Comparison of ENCODE assay signal across 22 cellular contexts in the genomic region with DNA sequence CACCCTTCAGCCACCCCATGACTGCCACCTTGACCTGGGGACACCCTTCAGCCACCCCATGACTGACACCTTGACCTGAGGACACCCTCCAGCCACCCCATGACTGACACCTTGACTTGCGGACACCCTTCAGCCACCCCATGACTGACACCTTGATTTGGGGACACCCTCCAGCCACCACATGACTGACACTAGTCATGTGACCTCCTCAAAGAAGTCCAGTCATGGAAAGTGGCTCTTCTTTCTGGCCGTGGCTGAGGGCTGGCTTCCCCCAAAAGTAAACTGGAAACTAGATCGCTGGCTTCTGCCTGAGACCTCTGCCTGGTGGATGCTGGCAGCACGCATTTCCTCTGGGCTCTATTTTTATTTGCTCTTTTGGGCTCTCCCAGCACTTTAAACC.
"Had no signal": no experiment of that assay in that cellular context is flagged by ENCODE, and none has a peak within 500 bp of the region (broad histone marks: within the 10 kb centered on the region; RNA-seq: fewer than 3 reads in every experiment).

No MANE protein-coding gene starts in this region.

- H3K4me3 Mint-ChIP-seq: activated B cell treated with CpG ODN at 0.5 μM for 24 hours; activated CD4-positive, alpha-beta T cell treated with anti-CD3 and anti-CD28 coated beads for 36 hours; activated naive CD4-positive, alpha-beta T cell treated with anti-CD3 and anti-CD28 coated beads for 36 hours; activated naive CD8-positive, alpha-beta T cell treated with anti-CD3 and anti-CD28 coated beads, Interleukin-2, amount 10 ng/mL, durations not matched to agents 7 days and 5 days; activated T-cell treated with anti-CD3 and anti-CD28 coated beads, Interleukin-2, amount 50 U/mL, for 24 hours; T-helper 1 cell treated with Interleukin-12 subunit alpha and Interleukin-12 subunit beta and Interleukin-4 antibody, amounts not matched to agents 30 μg/mL and 1 μg/mL, for 36 hours had no signal

- H3K27ac ChIP-seq: lower lobe of right lung, prostate gland, spleen, thyroid gland had no signal

- H3K9me3 ChIP-seq: heart right ventricle, lower lobe of right lung, prostate gland, spleen, thyroid gland had no signal

- H3K27me3 Mint-ChIP-seq: activated B cell treated with CpG ODN at 0.5 μM for 24 hours; activated CD4-positive, alpha-beta T cell treated with anti-CD3 and anti-CD28 coated beads for 36 hours; activated naive CD8-positive, alpha-beta T cell treated with anti-CD3 and anti-CD28 coated beads, Interleukin-2, amount 10 ng/mL, durations not matched to agents 7 days and 5 days; activated T-cell treated with anti-CD3 and anti-CD28 coated beads, Interleukin-2, amount 50 U/mL, for 24 hours; naive thymus-derived CD8-positive, alpha-beta T cell had no signal

- DNase-seq: activated B cell treated with CpG ODN at 0.5 μM for 24 hours; activated CD4-positive, alpha-beta T cell treated with anti-CD3 and anti-CD28 coated beads for 36 hours; activated CD4-positive, alpha-beta T cell treated with anti-CD3 and anti-CD28 coated beads, Interleukin-2, amount 50 U/mL, for 4 hours; activated CD8-positive, alpha-beta memory T cell treated with anti-CD3 and anti-CD28 coated beads for 24 hours; activated CD8-positive, alpha-beta memory T cell treated with anti-CD3 and anti-CD28 coated beads, Interleukin-2, amount 50 U/mL, for 4 hours; activated naive CD4-positive, alpha-beta T cell treated with anti-CD3 and anti-CD28 coated beads for 36 hours; activated naive CD8-positive, alpha-beta T cell treated with anti-CD3 and anti-CD28 coated beads, Interleukin-2, amount 10 ng/mL, durations not matched to agents 7 days and 5 days; activated T-cell treated with anti-CD3 and anti-CD28 coated beads, Interleukin-2, amount 50 U/mL, for 24 hours; amniotic stem cell; erythroblast; heart right ventricle; lower lobe of right lung; naive thymus-derived CD8-positive, alpha-beta T cell; spleen; stimulated activated CD4-positive, alpha-beta T cell treated with anti-CD3 and anti-CD28 coated beads, Interleukin-4, amount 100 ng/mL, for 1 hour; stimulated activated naive CD4-positive, alpha-beta T cell; T1000 had no signal

- H3K36me3 ChIP-seq: heart right ventricle, prostate gland, thyroid gland had no signal

- H3K36me3 Mint-ChIP-seq: activated naive CD8-positive, alpha-beta T cell treated with anti-CD3 and anti-CD28 coated beads, Interleukin-2, amount 10 ng/mL, durations not matched to agents 7 days and 5 days had no signal

- H3K27ac Mint-ChIP-seq: activated B cell treated with CpG ODN at 0.5 μM for 24 hours; activated CD4-positive, alpha-beta T cell treated with anti-CD3 and anti-CD28 coated beads for 36 hours; activated naive CD4-positive, alpha-beta T cell treated with anti-CD3 and anti-CD28 coated beads for 36 hours; activated naive CD8-positive, alpha-beta T cell treated with anti-CD3 and anti-CD28 coated beads, Interleukin-2, amount 10 ng/mL, durations not matched to agents 7 days and 5 days; activated T-cell treated with anti-CD3 and anti-CD28 coated beads, Interleukin-2, amount 50 U/mL, for 24 hours; activated T-helper 2 cell treated with anti-CD3 and anti-CD28 coated beads, Interferon-gamma antibody, Interleukin-2, Interleukin-4, amounts not matched to agents 10 μg/mL and 5 μg/mL and 100 μg/mL, durations not matched to agents 14 hours and 24 hours and 36 hours; T-helper 1 cell treated with Interleukin-12 subunit alpha and Interleukin-12 subunit beta and Interleukin-4 antibody, amounts not matched to agents 30 μg/mL and 1 μg/mL, for 36 hours had no signal

- H3K4me3 ChIP-seq: heart right ventricle, lower lobe of right lung, prostate gland, spleen, thyroid gland had no signal

- ATAC-seq: activated CD4-positive, alpha-beta T cell treated with anti-CD3 and anti-CD28 coated beads for 36 hours; left lobe of liver; naive thymus-derived CD8-positive, alpha-beta T cell had no signal

- H3K27me3 ChIP-seq: heart right ventricle, spleen, thyroid gland had no signal

- H3K9me3 Mint-ChIP-seq: activated B cell treated with CpG ODN at 0.5 μM for 24 hours; activated naive CD4-positive, alpha-beta T cell treated with anti-CD3 and anti-CD28 coated beads for 36 hours; activated naive CD8-positive, alpha-beta T cell treated with anti-CD3 and anti-CD28 coated beads, Interleukin-2, amount 10 ng/mL, durations not matched to agents 7 days and 5 days; activated T-cell treated with anti-CD3 and anti-CD28 coated beads, Interleukin-2, amount 50 U/mL, for 24 hours; activated T-helper 2 cell treated with anti-CD3 and anti-CD28 coated beads, Interferon-gamma antibody, Interleukin-2, Interleukin-4, amounts not matched to agents 10 μg/mL and 5 μg/mL and 100 μg/mL, durations not matched to agents 14 hours and 24 hours and 36 hours; naive thymus-derived CD8-positive, alpha-beta T cell; T-helper 1 cell treated with Interleukin-12 subunit alpha and Interleukin-12 subunit beta and Interleukin-4 antibody, amounts not matched to agents 30 μg/mL and 1 μg/mL, for 36 hours had no signal

- H3K4me1 ChIP-seq: prostate gland had no signal
